Comparison of ENCODE assay signal across 8 cellular contexts in the genomic region with DNA sequence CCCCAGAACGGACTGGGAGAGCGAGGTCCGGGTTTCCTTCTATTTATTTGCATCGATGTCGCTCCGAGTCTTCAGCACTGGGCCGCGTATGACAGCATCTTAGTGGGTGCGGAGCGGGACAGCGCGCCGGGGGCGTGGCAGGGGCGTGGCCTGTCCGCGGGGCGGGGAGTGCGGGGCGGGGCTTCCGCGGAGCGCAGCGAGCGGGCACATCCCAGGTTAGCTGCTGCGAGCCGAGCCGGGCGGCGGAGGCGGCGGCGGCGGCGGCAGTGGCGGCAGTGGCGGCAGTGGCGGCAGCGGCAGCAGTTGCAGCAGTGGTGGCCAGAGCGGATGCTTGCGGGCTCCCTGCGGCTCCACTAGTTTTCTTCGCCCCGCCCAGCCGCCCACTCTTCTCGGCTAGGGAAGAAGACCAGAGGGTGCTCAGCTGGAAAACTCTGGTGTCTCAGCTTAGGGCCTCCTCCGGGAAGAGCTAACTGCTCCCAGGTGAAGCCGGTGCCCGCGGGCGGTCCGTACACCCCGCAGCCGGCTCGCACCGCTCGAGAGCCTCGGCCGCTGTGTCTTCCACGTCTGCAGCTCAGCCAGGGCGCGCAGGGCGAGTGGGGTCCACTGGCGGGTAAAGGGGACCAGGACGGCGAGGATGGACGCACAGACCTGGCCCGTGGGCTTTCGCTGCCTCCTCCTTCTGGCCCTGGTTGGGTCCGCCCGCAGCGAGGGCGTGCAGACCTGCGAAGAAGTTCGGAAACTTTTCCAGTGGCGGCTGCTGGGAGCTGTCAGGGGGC. TPM values are rescaled to one million over a fixed set of nuclear protein-coding genes. Genes with fewer than 3 reads are reported as not detected.
DNase-seq lines count a peak whose midpoint lies in the region; ATAC-seq and TF ChIP-seq lines count a peak whose summit lies in the region.

Gene GPC5, plus strand, starts transcription at position 209 of the 776 bp plus-strand sequence.

- H2BK120ac ChIP-seq in mesendoderm (ENCODE audit: low read depth, low read length), result no peak within 1 kb of the TSS

- no peaks in the 10 kb centered on the region for H3K36me3 ChIP-seq in effector memory CD4-positive, alpha-beta T cell (ENCODE audit: control insufficient read depth, insufficient read depth, low read length)
- no peaks in the 10 kb centered on the region for H3K36me3 ChIP-seq in mesendoderm (ENCODE audit: control insufficient read depth, insufficient read depth, low read length)

- DNase-seq in AG04449 (ENCODE audit: low read depth, low spot score) (no peak), NCI-H510A treated with DMSO at 0.1 percent for 48 hours (lab: John Stamatoyannopoulos, UW) (peak; percentile 65), mesendoderm (peak; percentile 81)
- DNase-seq in activated CD4-positive, alpha-beta memory T cell treated with anti-CD3 and anti-CD28 coated beads, Interleukin-2, amount 10 ng/mL, durations not matched to agents 7 days and 5 days, result peak; percentile 85
- peak; percentile 71 to 76 (median 72) for DNase-seq in effector memory CD4-positive, alpha-beta T cell
- DNase-seq in stimulated activated CD8-positive, alpha-beta memory T cell treated with anti-CD3 and anti-CD28 coated beads, Interleukin-15, amount 100 ng/mL, for 24 hours (ENCODE audit: low read depth), result peak; percentile 79

- H3K4me3 Mint-ChIP-seq in activated CD4-positive, alpha-beta memory T cell treated with anti-CD3 and anti-CD28 coated beads, Interleukin-2, amount 10 ng/mL, durations not matched to agents 7 days and 5 days, result peak within 1 kb of the TSS; percentile 65

- H2BK15ac ChIP-seq in mesendoderm (replicated peaks; ENCODE audit: low read depth), result no peak within 1 kb of the TSS

- H3K36me3 Mint-ChIP-seq in activated CD4-positive, alpha-beta memory T cell treated with anti-CD3 and anti-CD28 coated beads, Interleukin-2, amount 10 ng/mL, durations not matched to agents 7 days and 5 days (ENCODE audit: low read depth), result no peaks in the 10 kb centered on the region

- no peak for TF ChIP-seq CTCF in AG04449 (IDR thresholded peaks at IDR 0.05; ENCODE audit: insufficient read depth, low read length, missing control alignments)

- H2AK5ac ChIP-seq in mesendoderm (ENCODE audit: low read length), result no peak within 1 kb of the TSS

- POLR2A ChIA-PET in AG04449 (lab: Yijun Ruan, JAX), result no interaction called here
- POLR2A ChIA-PET in activated CD4-positive, alpha-beta memory T cell treated with anti-CD3 and anti-CD28 coated beads, Interleukin-2, amount 10 ng/mL, durations not matched to agents 7 days and 5 days (lab: Charles Lee), result no interaction called here

- no peak within 1 kb of the TSS for H3K4ac ChIP-seq in mesendoderm (ENCODE audit: low read depth, low read length)

- H3K9me3 ChIP-seq in effector memory CD4-positive, alpha-beta T cell (ENCODE audit: control insufficient read depth, low read length), result no peaks in the 10 kb centered on the region

- H3K4me1 Mint-ChIP-seq in activated CD4-positive, alpha-beta memory T cell treated with anti-CD3 and anti-CD28 coated beads, Interleukin-2, amount 10 ng/mL, durations not matched to agents 7 days and 5 days, result peaks cover 10% of the 10 kb centered on the region

- no peak within 1 kb of the TSS for H4K5ac ChIP-seq in mesendoderm (ENCODE audit: low read length)

- peak within 1 kb of the TSS; percentile 61 for H3K56ac ChIP-seq in mesendoderm (ENCODE audit: low read length)

- H3K9ac ChIP-seq in mesendoderm (ENCODE audit: low read length), result peak within 1 kb of the TSS; percentile 57

- no peaks in the 10 kb centered on the region for H3K79me1 ChIP-seq in mesendoderm (ENCODE audit: low read length)

- H2BK5ac ChIP-seq in mesendoderm (ENCODE audit: low read length), result no peak within 1 kb of the TSS

- ATAC-seq in GM18909 (IDR thresholded peaks at IDR 0.05; ENCODE audit: poor library complexity, unreplicated experiment) (peak; percentile 97), HG03103 (IDR thresholded peaks at IDR 0.05; ENCODE audit: low read depth, unreplicated experiment) (peak; percentile 94)

- no peak within 1 kb of the TSS for H4K8ac ChIP-seq in mesendoderm (ENCODE audit: low read depth, low read length)

- H3K4me1 ChIP-seq in effector memory CD4-positive, alpha-beta T cell (ENCODE audit: control insufficient read depth, insufficient read depth, low read length, poor library complexity, severe bottlenecking), result peaks cover 15% of the 10 kb centered on the region
- H3K4me1 ChIP-seq in mesendoderm (ENCODE audit: control insufficient read depth, low read depth, low read length), result no peaks in the 10 kb centered on the region

- peaks cover 8% of the 10 kb centered on the region for H3K27me3 ChIP-seq in effector memory CD4-positive, alpha-beta T cell (replicated peaks; ENCODE audit: control insufficient read depth, insufficient read depth, low read length, poor library complexity, severe bottlenecking)
- peaks cover 16% of the 10 kb centered on the region for H3K27me3 ChIP-seq in mesendoderm (ENCODE audit: insufficient read depth, low read length, poor library complexity)

- CTCF ChIA-PET in AG04449 (lab: Yijun Ruan, JAX), result interaction anchor here (0.6 kb wide), 1 partner anchor 9 kb away, joined by 3 read pairs; no protein-coding TSS in a partner anchor
- CTCF ChIA-PET in activated CD4-positive, alpha-beta memory T cell treated with anti-CD3 and anti-CD28 coated beads, Interleukin-2, amount 10 ng/mL, durations not matched to agents 7 days and 5 days (lab: Charles Lee), result interaction anchor here (1.4 kb wide), 1 partner anchor 85 kb away, joined by 5 read pairs; no protein-coding TSS in a partner anchor

- peak within 1 kb of the TSS; percentile 48 for H3K4me2 ChIP-seq in mesendoderm (ENCODE audit: low read length)

- H3K18ac ChIP-seq in mesendoderm (ENCODE audit: low read length), result no peak within 1 kb of the TSS

- H3K79me2 ChIP-seq in mesendoderm (ENCODE audit: control insufficient read depth, insufficient read depth, low read length), result no peaks in the 10 kb centered on the region

- H3K23ac ChIP-seq in mesendoderm (ENCODE audit: low read length), result no peak within 1 kb of the TSS

- peaks cover 72% of the 10 kb centered on the region for H3K27me3 Mint-ChIP-seq in activated CD4-positive, alpha-beta memory T cell treated with anti-CD3 and anti-CD28 coated beads, Interleukin-2, amount 10 ng/mL, durations not matched to agents 7 days and 5 days

- no peak within 1 kb of the TSS for H3K27ac Mint-ChIP-seq in activated CD4-positive, alpha-beta memory T cell treated with anti-CD3 and anti-CD28 coated beads, Interleukin-2, amount 10 ng/mL, durations not matched to agents 7 days and 5 days

- H3K9me3 Mint-ChIP-seq in activated CD4-positive, alpha-beta memory T cell treated with anti-CD3 and anti-CD28 coated beads, Interleukin-2, amount 10 ng/mL, durations not matched to agents 7 days and 5 days, result no peaks in the 10 kb centered on the region

- H3K27ac ChIP-seq in effector memory CD4-positive, alpha-beta T cell (ENCODE audit: insufficient read depth, low read length, poor library complexity, severe bottlenecking), result no peak within 1 kb of the TSS
- no peak within 1 kb of the TSS for H3K27ac ChIP-seq in mesendoderm (ENCODE audit: low read depth, low read length)

- H3K4me3 ChIP-seq in AG04449 (ENCODE audit: low read depth, low read length) (peak within 1 kb of the TSS; percentile 52), mesendoderm (ENCODE audit: low read length) (peak within 1 kb of the TSS; percentile 35)
- H3K4me3 ChIP-seq in effector memory CD4-positive, alpha-beta T cell (ENCODE audit: insufficient read depth, low read depth, low read length, poor library complexity, severe bottlenecking), result peak within 1 kb of the TSS; percentile 60

- WGBS in mesendoderm (ENCODE audit: extremely low coverage, insufficient coverage, low lambda C conversion rate), result no CpG with 5 or more reads among the region's 76 CpGs

RNA-seq across cellular contexts. Expression of gene GPC5, which starts in this region (rescaled TPM):
- not detected for total RNA-seq in activated CD4-positive, alpha-beta memory T cell treated with anti-CD3 and anti-CD28 coated beads, Interleukin-2, amount 10 ng/mL, durations not matched to agents 7 days and 5 days
- polyA plus RNA-seq in mesendoderm (2013, experiment 1 of 2), result 0.15 TPM
- polyA plus RNA-seq in mesendoderm (2013, experiment 2 of 2), result 0.07 TPM

Comparison
In these comparisons a context has a peak if more than half of its experiments do, and no peak if none do; other contexts are left out.
1. Peak in DNase-seq in activated CD4-positive, alpha-beta memory T cell treated with anti-CD3 and anti-CD28 coated beads, Interleukin-2, amount 10 ng/mL, durations not matched to agents 7 days and 5 days; RNA of the gene not detected or under 1 TPM.